In the genomic region with DNA sequence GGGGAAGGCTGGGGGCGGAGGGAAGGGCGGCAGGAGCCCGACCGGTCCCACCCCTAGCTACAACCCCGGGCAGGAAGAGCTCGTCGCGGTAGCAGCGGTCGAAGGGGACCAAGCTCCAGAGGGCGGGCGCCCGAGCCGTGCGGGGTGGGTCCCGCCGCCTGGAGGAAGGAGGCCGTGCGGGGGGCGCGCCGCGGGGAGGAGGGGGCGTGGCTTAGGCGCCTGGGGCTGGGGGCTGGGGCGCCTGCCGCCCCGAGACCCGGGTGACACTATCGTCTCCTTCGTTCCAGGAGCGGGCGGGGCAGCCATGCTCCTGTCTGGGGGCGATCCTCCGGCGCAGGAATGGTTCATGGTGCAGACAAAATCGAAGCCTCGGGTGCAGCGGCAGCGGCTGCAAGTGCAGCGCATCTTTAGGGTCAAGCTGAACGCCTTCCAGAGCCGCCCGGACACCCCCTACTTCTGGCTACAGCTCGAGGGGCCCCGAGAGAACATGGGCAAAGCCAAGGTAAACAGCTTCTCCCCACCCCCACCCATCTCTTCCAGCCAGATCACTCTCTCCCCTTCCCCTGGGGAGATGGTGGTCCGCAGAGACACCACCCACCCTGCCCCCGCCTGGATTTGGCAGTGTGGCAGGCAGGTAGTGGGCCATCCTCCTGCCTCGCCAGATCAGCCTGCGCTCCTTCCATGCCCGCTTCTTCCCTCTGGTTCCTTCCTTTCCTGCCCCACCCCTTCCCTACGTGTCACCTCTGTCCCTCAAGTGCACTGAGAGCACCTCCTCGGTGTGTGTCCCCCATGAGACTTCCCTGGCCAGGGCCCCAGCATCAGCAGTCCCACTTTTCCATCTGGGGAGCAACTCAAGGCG, we compare ENCODE assay signal across 8 cellular contexts. TPM values are rescaled to one million over a fixed set of nuclear protein-coding genes. Genes with fewer than 3 reads are reported as not detected.
DNase-seq lines count a peak whose midpoint lies in the region; ATAC-seq, FAIRE-seq and TF ChIP-seq lines count a peak whose summit lies in the region.

Gene NYNRIN (plus strand): TSS at position 61 of the 859 bp plus-strand sequence. CDS start 244 bp downstream, at position 305.

- H3K79me2 ChIP-seq in GM12878 (ENCODE audit: control insufficient read depth, insufficient read depth, low read length): no peaks in the 10 kb centered on the region

- no TSS peak for BruUV-seq in GM12878 (replicated peaks; lab: Mats Ljungman, UMichigan)

- DNase-seq in RPMI7951 (ENCODE audit: low read depth) (peak; percentile 17), GM12878 (ENCODE audit: low read depth, low spot score) (no peak), iPS DF 6.9 (ENCODE audit: low read depth, low spot score) (no peak), retina (peak; percentile 55), NCI-H774 (lab: John Stamatoyannopoulos, UW) (no peak), amniotic stem cell (lab: John Stamatoyannopoulos, UW) (no peak)

- peaks cover 4 to 8% of the 10 kb centered on the region in 2 experiments for H3K27me3 ChIP-seq in GM12878 (replicated peaks in 1 of 2; ENCODE audit: control insufficient read depth in 2 of 2, insufficient read depth in 2 of 2, low read length in 1 of 2)
- H3K27me3 ChIP-seq in iPS DF 6.9 (ENCODE audit: control insufficient read depth, insufficient read depth, low read length): no peaks in the 10 kb centered on the region

- SMC1A ChIA-PET in GM12878 (lab: Charles Lee; ENCODE audit: uncharacterized antibody, unreplicated experiment): no interaction called here

- TF ChIP-seq POLR2A in GM12878 (IDR thresholded peaks at IDR 0.05; ENCODE audit: low read depth, low read length): no peak

- no peaks in the 10 kb centered on the region for H3K9me3 ChIP-seq in GM12878 (replicated peaks; ENCODE audit: control insufficient read depth, insufficient read depth, low read length)
- no peaks in the 10 kb centered on the region for H3K9me3 ChIP-seq in iPS DF 6.9 (ENCODE audit: control insufficient read depth, insufficient read depth, low read length)

- WGBS in GM12878 (ENCODE audit: insufficient coverage, insufficient replicate concordance, low lambda C conversion rate, missing lambda C conversion rate): 16% methylated on average over 18 of the region's 54 CpGs
- no CpG with 5 or more reads among the region's 54 CpGs for whole genome bisulfite sequencing in iPS DF 6.9 (ENCODE audit: insufficient coverage, insufficient read length)

- no peak for TF ChIP-seq CTCF in GM12878 (IDR thresholded peaks at IDR 0.05 in 2 of 3, conservative IDR thresholded peaks at IDR 0.05 in 1 of 3; ENCODE audit: control insufficient read depth in 2 of 3, extremely low read depth in 1 of 3, insufficient read depth in 1 of 3, low read depth in 3 of 3, low read length in 3 of 3)

- FAIRE-seq in GM12878 (lab: Jason Lieb, UNC): no peak

- no peak within 1 kb of the TSS for H3K27ac ChIP-seq in GM12878 (ENCODE audit: control insufficient read depth, insufficient read depth)
- no peak within 1 kb of the TSS for H3K27ac ChIP-seq in iPS DF 6.9 (ENCODE audit: low read length)

- ATAC-seq in GM19043 (IDR thresholded peaks at IDR 0.05; ENCODE audit: low read depth, unreplicated experiment) (peak; percentile 59), GM12878 (peak; percentile 43), HG03135 (IDR thresholded peaks at IDR 0.05; ENCODE audit: unreplicated experiment) (no peak)

- in situ Hi-C loops in GM12878 (cut with MboI): no loop called here

- H3K4me3 ChIP-seq in GM12878 (no peak within 1 kb of the TSS), iPS DF 6.9 (ENCODE audit: low read length) (peak within 1 kb of the TSS; percentile 54; the same call in 1 of the 2 replicates)

- POLR2A ChIA-PET in GM12878 (lab: Charles Lee): no interaction called here

- H3K4me1 ChIP-seq in GM12878 (ENCODE audit: control insufficient read depth, insufficient read depth, low read length) (no peaks in the 10 kb centered on the region), iPS DF 6.9 (ENCODE audit: control insufficient read depth, insufficient read depth, low read length) (peaks cover 2% of the 10 kb centered on the region; the same call in 1 of the 2 replicates)

- H3K9ac ChIP-seq in GM12878 (ENCODE audit: control insufficient read depth, insufficient read depth, low read length): no peak within 1 kb of the TSS

- TF ChIP-seq EP300 in GM12878 (IDR thresholded peaks at IDR 0.05; ENCODE audit: borderline replicate concordance in 1 of 2, control insufficient read depth in 1 of 2, low read depth in 2 of 2, low read length in 2 of 2): no peak

- intact Hi-C loops in GM12878 (cut with micrococcal nuclease; ENCODE audit: unreplicated experiment): no loop called here

- H3K4me2 ChIP-seq in GM12878 (ENCODE audit: control insufficient read depth, insufficient read depth): no peak within 1 kb of the TSS

- RAD21 ChIA-PET in GM12878 (lab: Charles Lee; ENCODE audit: unreplicated experiment): no interaction called here

- H2AFZ ChIP-seq in GM12878 (ENCODE audit: control insufficient read depth, low read depth, low read length): no peak within 1 kb of the TSS

- H3K36me3 ChIP-seq in GM12878 (ENCODE audit: control insufficient read depth in 2 of 2, insufficient read depth in 2 of 2, low read length in 1 of 2) (no peaks in the 10 kb centered on the region), iPS DF 6.9 (ENCODE audit: control insufficient read depth, insufficient read depth, low read length) (no peaks in the 10 kb centered on the region)

- CTCF ChIA-PET in GM12878 (lab: Yijun Ruan, JAX): no interaction called here

- no peaks in the 10 kb centered on the region for H4K20me1 ChIP-seq in GM12878 (ENCODE audit: control insufficient read depth, insufficient read depth)

- TF ChIP-seq RAD21 in GM12878 (IDR thresholded peaks at IDR 0.05; ENCODE audit: insufficient read depth, low read depth, low read length): no peak

TF ChIP-seq in GM12878, 131 proteins besides CTCF, POLR2A, EP300 and RAD21:
- TF ChIP-seq ZBTB33 (IDR thresholded peaks at IDR 0.05): no peak
- TF ChIP-seq MAX (IDR thresholded peaks at IDR 0.05; ENCODE audit: low read depth, low read length): no peak
- no peak for TF ChIP-seq CHD4 (IDR thresholded peaks at IDR 0.05)
- TF ChIP-seq RELA (IDR thresholded peaks at IDR 0.05; ENCODE audit: borderline replicate concordance, partially characterized antibody): no peak
- TF ChIP-seq DPF2 (IDR thresholded peaks at IDR 0.05): no peak
- no peak for TF ChIP-seq NFXL1 (IDR thresholded peaks at IDR 0.05; ENCODE audit: borderline replicate concordance)
TF ChIP-seq in GM12878: peak in this region for 0.

RNA-seq across cellular contexts. Expression of gene NYNRIN, which starts in this region (rescaled TPM):
- 0.36 and 0.39 TPM in 2 replicates for total RNA-seq in RPMI7951 (2014; rRNA removed; shearing (Covaris generic))
- total RNA-seq in GM12878 (2013; cell fraction: nucleolus; rRNA removed): 0.06 TPM in 1 of 2 replicates, not detected in the other
- total RNA-seq in GM12878 (2014; rRNA removed) (not detected in 2 replicates), GM12878 (2014; rRNA removed; fragmentation: Illumina TruSeq; extraction: Trizol) (not detected in 2 replicates), GM12878 (2021) (0.05 and 0.15 TPM in 2 replicates)
- not detected for polyA plus RNA-seq in GM12878 (2011; ENCODE audit: low read depth)
- polyA plus RNA-seq in GM12878 (2011; rRNA removed) (0.01 TPM in 1 of 2 replicates, not detected in the other), GM12878 (2014; fragmentation: Illumina TruSeq; extraction: Trizol) (under 0.01 TPM in 1 of 2 replicates, not detected in the other), GM12878 (2014; fragmentation: Nextera tagmentation; extraction: Ambion mirVana) (not detected), GM12878 (2014; rRNA removed) (0.01 and 0.05 TPM in 2 replicates), GM12878 (2016; fragmentation: Nextera tagmentation; extraction: Ambion mirVana) (under 1 TPM in 1 of 2 experiments, not detected in 1; 0.01 TPM)
- 0.01 TPM in 1 of 2 replicates, not detected in the other for polyA plus RNA-seq in GM12878 (2011; cell fraction: cytosol; rRNA removed)
- 0.01 and 0.03 TPM in 2 replicates for polyA plus RNA-seq in GM12878 (2011; cell fraction: nucleus; rRNA removed)
- 0.04 and 0.18 TPM in 2 replicates for polyA plus RNA-seq in GM12878 (2012)
- polyA minus RNA-seq in GM12878 (2011; rRNA and poly(A)+ RNA removed): 0.05 and 0.07 TPM in 2 replicates
- polyA minus RNA-seq in GM12878 (2011; cell fraction: cytosol; rRNA and poly(A)+ RNA removed): not detected in 2 replicates
- under 0.01 TPM in 1 of 2 replicates, not detected in the other for polyA minus RNA-seq in GM12878 (2011; cell fraction: nucleus; rRNA and poly(A)+ RNA removed)

Comparison
In these comparisons a context has a peak if more than half of its experiments do, and no peak if none do; other contexts are left out.
1. Peak in DNase-seq in RPMI7951; RNA of the gene not detected or under 1 TPM.
2. Peak in ATAC-seq in GM12878; RNA of the gene not detected or under 1 TPM.